ENCODE assay signal across 28 cellular contexts in genomic region chr6:157943964-157944283, GRCh38.
"Had no signal": no experiment of that assay in that cellular context is flagged by ENCODE, and none has a peak within 500 bp of the region (broad histone marks: within the 10 kb centered on the region; RNA-seq: fewer than 3 reads in every experiment).

No MANE protein-coding gene starts in this region.

- H3K36me3 ChIP-seq: uterus had no signal

- FAIRE-seq: astrocyte, endometrium, kidney had no signal

- H2AFZ ChIP-seq: parathyroid adenoma had no signal

- H3K9me3 Mint-ChIP-seq: T-helper 2 cell treated with Interferon-gamma antibody and Interleukin-4, amounts not matched to agents 5 μg/mL and 100 μg/mL, for 36 hours had no signal

- H3K4me1 ChIP-seq: gastroesophageal sphincter, parathyroid adenoma, spleen, uterus had no signal

- H3K4me1 Mint-ChIP-seq: immature natural killer cell, mesothelial cell of epicardium, neural crest cell had no signal

- H3K4me3 ChIP-seq: gastroesophageal sphincter, spleen, uterus had no signal

- H3K27ac Mint-ChIP-seq: activated B cell treated with CpG ODN at 0.5 μM for 24 hours; immature natural killer cell; mesothelial cell of epicardium; T-helper 2 cell treated with Interferon-gamma antibody and Interleukin-4, amounts not matched to agents 5 μg/mL and 100 μg/mL, for 36 hours; type B pancreatic cell had no signal

- H3K27ac ChIP-seq: gastroesophageal sphincter, parathyroid adenoma, spleen had no signal

- H3K79me2 ChIP-seq: parathyroid adenoma had no signal

- H3K9me3 ChIP-seq: gastroesophageal sphincter, uterus had no signal

- H3K27me3 Mint-ChIP-seq: activated B cell treated with CpG ODN at 0.5 μM for 24 hours; activated CD4-positive, alpha-beta T cell treated with anti-CD3 and anti-CD28 coated beads for 36 hours; naive B cell; type B pancreatic cell had no signal

- DNase-seq: activated B cell treated with CpG ODN at 0.5 μM for 24 hours; activated CD4-positive, alpha-beta T cell treated with anti-CD3 and anti-CD28 coated beads for 36 hours; activated CD8-positive, alpha-beta memory T cell treated with anti-CD3 and anti-CD28 coated beads for 24 hours; activated gamma-delta T cell; activated naive CD8-positive, alpha-beta T cell treated with anti-CD3 and anti-CD28 coated beads, Interleukin-2, amount 10 ng/mL, durations not matched to agents 7 days and 5 days; amniotic stem cell; brain microvascular endothelial cell; effector CD4-positive, alpha-beta T cell; erythroblast; head of caudate nucleus; hypothalamus; immature natural killer cell; kidney; naive B cell; occipital lobe; right cardiac atrium; spleen; stimulated activated naive CD8-positive, alpha-beta T cell treated with anti-CD3 and anti-CD28 coated beads, Interleukin-15, Interleukin-2, amounts not matched to agents 100 U/mL and 50 U/mL, for 24 hours; T-helper 1 cell had no signal

- H3K9ac ChIP-seq: parathyroid adenoma had no signal

- H3K4me3 Mint-ChIP-seq: activated B cell treated with CpG ODN at 0.5 μM for 24 hours; activated naive CD8-positive, alpha-beta T cell treated with anti-CD3 and anti-CD28 coated beads, Interleukin-2, amount 10 ng/mL, durations not matched to agents 7 days and 5 days; immature natural killer cell; mesothelial cell of epicardium; naive B cell; neural crest cell; T-helper 2 cell treated with Interferon-gamma antibody and Interleukin-4, amounts not matched to agents 5 μg/mL and 100 μg/mL, for 36 hours; type B pancreatic cell had no signal

- H3K27me3 ChIP-seq: brain microvascular endothelial cell, gastroesophageal sphincter, spleen, uterus had no signal
